Comparison of ENCODE assay signal across 33 cellular contexts in the genomic region with DNA sequence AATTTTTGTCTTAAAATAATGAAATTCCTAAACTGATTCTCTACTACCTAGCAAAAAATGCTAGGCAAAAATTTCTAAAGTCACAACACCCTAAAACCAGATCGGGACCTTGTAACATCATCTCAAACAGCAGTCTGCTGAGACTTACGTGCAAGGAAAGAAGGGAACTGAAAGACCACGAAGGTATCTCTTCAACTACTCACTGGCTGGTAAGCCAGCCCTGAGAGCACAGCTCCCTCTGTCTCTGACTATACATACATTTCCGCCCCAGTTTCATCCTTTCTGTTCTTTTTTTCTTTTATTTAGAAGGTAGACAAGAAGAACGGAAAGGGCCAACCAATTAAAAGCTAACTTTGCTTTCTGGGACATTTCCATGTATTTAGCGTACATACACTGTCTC.
"Had no signal": no experiment of that assay in that cellular context is flagged by ENCODE, and none has a peak within 500 bp of the region (broad histone marks: within the 10 kb centered on the region; RNA-seq: fewer than 3 reads in every experiment).

No MANE protein-coding gene starts in this region.

- H3K36me3 Mint-ChIP-seq: activated CD4-positive, alpha-beta memory T cell treated with anti-CD3 and anti-CD28 coated beads for 36 hours; activated naive CD4-positive, alpha-beta T cell treated with anti-CD3 and anti-CD28 coated beads, Interleukin-2, amount 10 ng/mL, durations not matched to agents 7 days and 5 days; activated naive CD4-positive, alpha-beta T cell treated with anti-CD3 and anti-CD28 coated beads, Interleukin-2, amount 50 U/mL, for 24 hours; activated naive CD8-positive, alpha-beta T cell; activated naive CD8-positive, alpha-beta T cell treated with anti-CD3 and anti-CD28 coated beads, Interleukin-2, amount 10 ng/mL, durations not matched to agents 7 days and 5 days had no signal

- H3K4me1 ChIP-seq: ascending aorta had no signal

- H3K36me3 ChIP-seq: ascending aorta, cardiac muscle cell had no signal

- H3K4me1 Mint-ChIP-seq: activated B cell treated with CpG ODN at 0.5 μM for 24 hours; activated CD4-positive, alpha-beta T cell treated with anti-CD3 and anti-CD28 coated beads, Interleukin-2, amount 10 ng/mL, durations not matched to agents 24 days and 14 days; activated naive CD4-positive, alpha-beta T cell treated with anti-CD3 and anti-CD28 coated beads, Interleukin-2, amount 10 ng/mL, durations not matched to agents 7 days and 5 days; activated naive CD4-positive, alpha-beta T cell treated with anti-CD3 and anti-CD28 coated beads, Interleukin-2, amount 50 U/mL, for 24 hours; activated naive CD8-positive, alpha-beta T cell treated with anti-CD3 and anti-CD28 coated beads, Interleukin-2, amount 10 ng/mL, durations not matched to agents 7 days and 5 days; activated naive CD8-positive, alpha-beta T cell treated with anti-CD3 and anti-CD28 coated beads, Interleukin-2, amount 50 U/mL, for 24 hours; brain; central memory CD8-positive, alpha-beta T cell had no signal

- ATAC-seq: activated CD8-positive, alpha-beta T cell treated with anti-CD3 and anti-CD28 coated beads for 36 hours; activated naive CD8-positive, alpha-beta T cell treated with anti-CD3 and anti-CD28 coated beads, Interleukin-2, amount 50 U/mL, for 24 hours had no signal

- DNase-seq: activated B cell treated with CpG ODN at 0.5 μM for 24 hours; activated CD4-positive, alpha-beta memory T cell treated with anti-CD3 and anti-CD28 coated beads for 36 hours; activated CD4-positive, alpha-beta T cell treated with anti-CD3 and anti-CD28 coated beads for 4 hours; activated CD4-positive, alpha-beta T cell treated with anti-CD3 and anti-CD28 coated beads, Interleukin-2, amount 10 ng/mL, durations not matched to agents 24 days and 14 days; activated CD4-positive, alpha-beta T cell treated with anti-CD3 and anti-CD28 coated beads, Interleukin-2, amount 50 U/mL, for 1 hour; activated CD4-positive, alpha-beta T cell treated with anti-CD3 and anti-CD28 coated beads, Interleukin-2, amount 50 U/mL, for 4 hours; activated CD4-positive, CD25-positive, alpha-beta regulatory T cell treated with anti-CD3 and anti-CD28 coated beads, Interleukin-2, amount 50 U/mL, for 72 hours; activated CD8-positive, alpha-beta memory T cell treated with anti-CD3 and anti-CD28 coated beads, Interleukin-2, amount 50 U/mL, for 48 hours; activated CD8-positive, alpha-beta T cell treated with anti-CD3 and anti-CD28 coated beads for 36 hours; activated effector memory CD4-positive, alpha-beta T cell treated with Interleukin-2 at 50 U/mL for 16 hours; activated gamma-delta T cell; activated naive CD4-positive, alpha-beta T cell treated with anti-CD3 and anti-CD28 coated beads, Interleukin-2, amount 10 ng/mL, durations not matched to agents 7 days and 5 days; activated naive CD4-positive, alpha-beta T cell treated with Interleukin-2 at 50 U/mL for 16 hours; activated naive CD8-positive, alpha-beta T cell treated with anti-CD3 and anti-CD28 coated beads, Interleukin-2, amount 10 ng/mL, durations not matched to agents 7 days and 5 days; activated naive CD8-positive, alpha-beta T cell treated with anti-CD3 and anti-CD28 coated beads, Interleukin-2, amount 50 U/mL, for 24 hours; activated T-cell treated with anti-CD3 and anti-CD28 coated beads, Interleukin-2, amount 50 U/mL, for 24 hours; activated T-cell treated with anti-CD3 and anti-CD28 coated beads, Interleukin-2, amount 50 U/mL, for 48 hours; amygdala; anterior cingulate cortex; caudate nucleus; cerebellar nuclear complex; T-helper 2 cell; T-helper 9 cell had no signal

- H3K27ac ChIP-seq: ascending aorta, cardiac muscle cell, VCaP had no signal

- H3K27me3 ChIP-seq: ascending aorta, cardiac muscle cell had no signal

- H3K27ac Mint-ChIP-seq: activated B cell treated with CpG ODN at 0.5 μM for 24 hours; activated CD4-positive, alpha-beta memory T cell treated with anti-CD3 and anti-CD28 coated beads for 36 hours; activated CD4-positive, alpha-beta T cell treated with anti-CD3 and anti-CD28 coated beads, Interleukin-2, amount 10 ng/mL, durations not matched to agents 24 days and 14 days; activated CD8-positive, alpha-beta T cell treated with anti-CD3 and anti-CD28 coated beads for 36 hours; activated naive CD4-positive, alpha-beta T cell treated with anti-CD3 and anti-CD28 coated beads, Interleukin-2, amount 10 ng/mL, durations not matched to agents 7 days and 5 days; activated naive CD4-positive, alpha-beta T cell treated with anti-CD3 and anti-CD28 coated beads, Interleukin-2, amount 50 U/mL, for 24 hours; activated naive CD8-positive, alpha-beta T cell; activated naive CD8-positive, alpha-beta T cell treated with anti-CD3 and anti-CD28 coated beads, Interleukin-2, amount 10 ng/mL, durations not matched to agents 7 days and 5 days; activated naive CD8-positive, alpha-beta T cell treated with anti-CD3 and anti-CD28 coated beads, Interleukin-2, amount 50 U/mL, for 24 hours; activated T-cell treated with anti-CD3 and anti-CD28 coated beads, Interleukin-2, amount 50 U/mL, for 24 hours; activated T-helper 2 cell treated with anti-CD3 and anti-CD28 coated beads, Interferon-gamma antibody, Interleukin-2, Interleukin-4, amounts not matched to agents 10 μg/mL and 5 μg/mL and 100 μg/mL, durations not matched to agents 14 hours and 24 hours and 36 hours; brain; T-helper 1 cell treated with Interleukin-12 subunit alpha and Interleukin-12 subunit beta and Interleukin-4 antibody, amounts not matched to agents 30 μg/mL and 1 μg/mL, for 36 hours; T-helper 2 cell treated with Interferon-gamma antibody and Interleukin-4, amounts not matched to agents 5 μg/mL and 100 μg/mL, for 36 hours had no signal

- H3K4me3 ChIP-seq: ascending aorta, cardiac muscle cell had no signal

- H3K9me3 ChIP-seq: ascending aorta had no signal

- H3K27me3 Mint-ChIP-seq: activated B cell treated with CpG ODN at 0.5 μM for 24 hours; activated CD4-positive, alpha-beta memory T cell treated with anti-CD3 and anti-CD28 coated beads for 36 hours; activated CD4-positive, alpha-beta T cell treated with anti-CD3 and anti-CD28 coated beads, Interleukin-2, amount 10 ng/mL, durations not matched to agents 24 days and 14 days; activated CD8-positive, alpha-beta T cell treated with anti-CD3 and anti-CD28 coated beads for 36 hours; activated naive CD4-positive, alpha-beta T cell treated with anti-CD3 and anti-CD28 coated beads, Interleukin-2, amount 10 ng/mL, durations not matched to agents 7 days and 5 days; activated naive CD4-positive, alpha-beta T cell treated with anti-CD3 and anti-CD28 coated beads, Interleukin-2, amount 50 U/mL, for 24 hours; activated naive CD8-positive, alpha-beta T cell; activated naive CD8-positive, alpha-beta T cell treated with anti-CD3 and anti-CD28 coated beads, Interleukin-2, amount 10 ng/mL, durations not matched to agents 7 days and 5 days; activated naive CD8-positive, alpha-beta T cell treated with anti-CD3 and anti-CD28 coated beads, Interleukin-2, amount 50 U/mL, for 24 hours; activated T-cell treated with anti-CD3 and anti-CD28 coated beads, Interleukin-2, amount 50 U/mL, for 24 hours; brain; central memory CD8-positive, alpha-beta T cell had no signal

- H3K4me3 Mint-ChIP-seq: activated B cell treated with CpG ODN at 0.5 μM for 24 hours; activated CD4-positive, alpha-beta memory T cell treated with anti-CD3 and anti-CD28 coated beads for 36 hours; activated CD4-positive, alpha-beta T cell treated with anti-CD3 and anti-CD28 coated beads, Interleukin-2, amount 10 ng/mL, durations not matched to agents 24 days and 14 days; activated CD8-positive, alpha-beta T cell treated with anti-CD3 and anti-CD28 coated beads for 36 hours; activated naive CD4-positive, alpha-beta T cell treated with anti-CD3 and anti-CD28 coated beads, Interleukin-2, amount 10 ng/mL, durations not matched to agents 7 days and 5 days; activated naive CD4-positive, alpha-beta T cell treated with anti-CD3 and anti-CD28 coated beads, Interleukin-2, amount 50 U/mL, for 24 hours; activated naive CD8-positive, alpha-beta T cell; activated naive CD8-positive, alpha-beta T cell treated with anti-CD3 and anti-CD28 coated beads, Interleukin-2, amount 10 ng/mL, durations not matched to agents 7 days and 5 days; activated naive CD8-positive, alpha-beta T cell treated with anti-CD3 and anti-CD28 coated beads, Interleukin-2, amount 50 U/mL, for 24 hours; activated T-cell treated with anti-CD3 and anti-CD28 coated beads, Interleukin-2, amount 50 U/mL, for 24 hours; brain; central memory CD8-positive, alpha-beta T cell; T-helper 1 cell treated with Interleukin-12 subunit alpha and Interleukin-12 subunit beta and Interleukin-4 antibody, amounts not matched to agents 30 μg/mL and 1 μg/mL, for 36 hours; T-helper 2 cell treated with Interferon-gamma antibody and Interleukin-4, amounts not matched to agents 5 μg/mL and 100 μg/mL, for 36 hours had no signal
